Comparison of ENCODE assay signal across 22 cellular contexts in the genomic region with DNA sequence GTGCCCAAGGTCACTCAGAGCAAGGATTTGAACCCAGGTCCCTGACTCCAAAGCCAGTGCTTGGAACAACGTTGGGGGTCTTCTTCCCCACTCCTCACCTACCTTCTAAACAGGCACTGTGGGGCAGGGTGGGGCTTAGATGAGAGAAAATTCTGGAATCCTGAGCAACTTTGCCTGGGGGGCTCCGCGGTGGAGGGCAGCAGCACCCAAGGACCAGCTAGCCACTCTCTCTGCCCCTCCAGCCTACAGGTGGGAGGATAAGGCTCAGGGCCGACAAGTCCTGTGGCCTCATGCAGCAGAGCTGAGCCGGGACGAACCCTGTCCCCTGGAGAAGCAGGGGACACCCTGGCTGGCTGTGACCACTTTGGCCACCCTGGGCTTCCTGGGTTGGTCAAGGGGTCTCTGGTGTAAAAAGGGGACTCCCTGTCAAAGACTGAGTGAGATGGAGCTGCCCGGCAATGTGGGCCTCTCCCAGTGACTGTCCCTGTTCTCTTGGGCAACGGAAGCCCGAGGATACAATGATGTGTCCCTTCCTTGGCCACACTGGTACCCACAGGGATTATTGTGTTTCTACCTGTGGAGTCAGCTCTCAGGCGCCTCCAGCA. TPM values are rescaled to one million over a fixed set of nuclear protein-coding genes. Genes with fewer than 3 reads are reported as not detected.
"Had no signal": no experiment of that assay in that cellular context is flagged by ENCODE, and none has a peak within 500 bp of the region (broad histone marks: within the 10 kb centered on the region; RNA-seq: fewer than 3 reads in every experiment).

No MANE protein-coding gene starts in this region.

- ATAC-seq: effector memory CD8-positive, alpha-beta T cell; gastrocnemius medialis; left cardiac atrium; right cardiac atrium had no signal

- H3K4me1 ChIP-seq: esophagus muscularis mucosa, gastrocnemius medialis, stomach, transverse colon had no signal

- H3K27me3 ChIP-seq: esophagus muscularis mucosa, gastrocnemius medialis, ovary, stomach, transverse colon had no signal

- H3K4me3 ChIP-seq: esophagus muscularis mucosa, gastrocnemius medialis, lung, ovary, stomach, thoracic aorta, transverse colon had no signal

- DNase-seq: effector memory CD8-positive, alpha-beta T cell; gastrocnemius medialis; immature natural killer cell; left cardiac atrium; left ventricle myocardium superior; mesenchymal stem cell; midbrain; naive B cell; ovary; right cardiac atrium; small intestine; stimulated activated CD4-positive, alpha-beta T cell treated with anti-CD3 and anti-CD28 coated beads, Interleukin-12 subunit alpha, Interleukin-12 subunit beta, amount 100 ng/mL, for 4 hours; stimulated activated naive CD4-positive, alpha-beta T cell; stomach; transverse colon had no signal

- FAIRE-seq: colon, keratinocyte, small intestine, urothelium cell line had no signal

- H3K9me3 ChIP-seq: esophagus muscularis mucosa, gastrocnemius medialis, ovary, stomach, thoracic aorta, transverse colon had no signal

- H3K36me3 ChIP-seq: esophagus muscularis mucosa, gastrocnemius medialis, ovary, stomach, thoracic aorta, transverse colon had no signal

- H3K27ac ChIP-seq: epithelial cell of prostate, esophagus muscularis mucosa, gastrocnemius medialis, ovary, stomach, thoracic aorta, transverse colon had no signal

RNA-seq across cellular contexts. Expression of a gene that starts 26.5 kb away (rescaled TPM):
- polyA plus RNA-seq: immature natural killer cell had no signal
